ENCODE assay signal across 1 cellular context in genomic region chr7:1934017-1934416, GRCh38.
TF ChIP-seq lines count a peak whose summit lies in the region.

No MANE protein-coding gene starts in this region.

TF ChIP-seq in K562, 482 proteins besides CTCF, POLR2A, EP300 and RAD21 (continued from another document):
- TF ChIP-seq, protein P1, sequence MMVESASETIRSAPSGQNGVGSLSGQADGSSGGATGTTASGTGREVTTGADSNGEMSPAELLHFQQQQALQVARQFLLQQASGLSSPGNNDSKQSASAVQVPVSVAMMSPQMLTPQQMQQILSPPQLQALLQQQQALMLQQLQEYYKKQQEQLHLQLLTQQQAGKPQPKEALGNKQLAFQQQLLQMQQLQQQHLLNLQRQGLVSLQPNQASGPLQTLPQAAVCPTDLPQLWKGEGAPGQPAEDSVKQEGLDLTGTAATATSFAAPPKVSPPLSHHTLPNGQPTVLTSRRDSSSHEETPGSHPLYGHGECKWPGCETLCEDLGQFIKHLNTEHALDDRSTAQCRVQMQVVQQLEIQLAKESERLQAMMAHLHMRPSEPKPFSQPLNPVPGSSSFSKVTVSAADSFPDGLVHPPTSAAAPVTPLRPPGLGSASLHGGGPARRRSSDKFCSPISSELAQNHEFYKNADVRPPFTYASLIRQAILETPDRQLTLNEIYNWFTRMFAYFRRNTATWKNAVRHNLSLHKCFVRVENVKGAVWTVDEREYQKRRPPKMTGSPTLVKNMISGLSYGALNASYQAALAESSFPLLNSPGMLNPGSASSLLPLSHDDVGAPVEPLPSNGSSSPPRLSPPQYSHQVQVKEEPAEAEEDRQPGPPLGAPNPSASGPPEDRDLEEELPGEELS (CRISPR knock-in tag; IDR thresholded peaks at IDR 0.05; ENCODE audit: borderline replicate concordance): no peak
- TF ChIP-seq KLF1 (tag; IDR thresholded peaks at IDR 0.05) (no peak), ZNF707 (CRISPR knock-in tag; conservative IDR thresholded peaks at IDR 0.05) (no peak)
TF ChIP-seq in K562: peak in this region for 1.
